Comparison of ENCODE assay signal across 8 cellular contexts in genomic region chr4:55866290-55866907, GRCh38. TPM values are rescaled to one million over a fixed set of nuclear protein-coding genes. Genes with fewer than 3 reads are reported as not detected.
DNase-seq lines count a peak whose midpoint lies in the region; ATAC-seq and TF ChIP-seq lines count a peak whose summit lies in the region.

No MANE protein-coding gene starts in this region.

- no peak overlapping the region for H3K4me3 Mint-ChIP-seq in T-helper 1 cell treated with Interleukin-12 subunit alpha and Interleukin-12 subunit beta and Interleukin-4 antibody, amounts not matched to agents 30 μg/mL and 1 μg/mL, for 36 hours

- WGBS in prostate gland = 69% methylated on average over 2 of the region's 2 CpGs

- no peaks in the 10 kb centered on the region for H3K27me3 ChIP-seq in prostate gland (replicated peaks; ENCODE audit: insufficient read depth)

- peaks cover 18% of the 10 kb centered on the region for H3K4me1 Mint-ChIP-seq in T-helper 1 cell treated with Interleukin-12 subunit alpha and Interleukin-12 subunit beta and Interleukin-4 antibody, amounts not matched to agents 30 μg/mL and 1 μg/mL, for 36 hours (ENCODE audit: low read depth)

- H3K4me3 ChIP-seq in AG10803 (ENCODE audit: low read length) = no peak overlapping the region
- H3K4me3 ChIP-seq in fibroblast of villous mesenchyme (ENCODE audit: low read depth, low read length) = no peak overlapping the region
- H3K4me3 ChIP-seq in skin epidermis = no peak overlapping the region
- no peak overlapping the region for H3K4me3 ChIP-seq in prostate gland

- TF ChIP-seq CTCF in AG10803 (conservative IDR thresholded peaks at IDR 0.05; ENCODE audit: low read length) (no peak), fibroblast of villous mesenchyme (IDR thresholded peaks at IDR 0.05; ENCODE audit: insufficient read depth, low read depth, low read length) (no peak), prostate gland (IDR thresholded peaks at IDR 0.05) (no peak)

- ATAC-seq in GM19035 (IDR thresholded peaks at IDR 0.05; ENCODE audit: unreplicated experiment) = peak; percentile 87
- peak; percentile 78 for ATAC-seq in HG03280 (IDR thresholded peaks at IDR 0.05; ENCODE audit: unreplicated experiment)

- no peaks in the 10 kb centered on the region for H3K36me3 ChIP-seq in prostate gland

- peak overlapping the region in 12 of 21 experiments; percentile 4 to 81 (median 54) for H3K27ac ChIP-seq in skin epidermis
- H3K27ac ChIP-seq in prostate gland = no peak overlapping the region

- no peaks in the 10 kb centered on the region for H3K9me3 ChIP-seq in prostate gland

- intact Hi-C loops in prostate gland (cut with DNase I) = no loop called here

- H3K4me1 ChIP-seq in prostate gland (replicated peaks) = no peaks in the 10 kb centered on the region

- H3K9me3 Mint-ChIP-seq in T-helper 1 cell treated with Interleukin-12 subunit alpha and Interleukin-12 subunit beta and Interleukin-4 antibody, amounts not matched to agents 30 μg/mL and 1 μg/mL, for 36 hours = no peaks in the 10 kb centered on the region

- DNase-seq in AG10803 (ENCODE audit: low read depth) (peak; percentile 93), fibroblast of villous mesenchyme (ENCODE audit: low read depth) (peak; percentile 96), prostate gland (ENCODE audit: low spot score) (no peak)
- DNase-seq in activated CD4-positive, CD25-positive, alpha-beta regulatory T cell treated with anti-CD3 and anti-CD28 coated beads, Interleukin-2, amount 50 U/mL, for 72 hours = no peak

- H3K27ac Mint-ChIP-seq in T-helper 1 cell treated with Interleukin-12 subunit alpha and Interleukin-12 subunit beta and Interleukin-4 antibody, amounts not matched to agents 30 μg/mL and 1 μg/mL, for 36 hours = peak overlapping the region; percentile 41

- no peak for TF ChIP-seq POLR2A in prostate gland (IDR thresholded peaks at IDR 0.05)

- no peaks in the 10 kb centered on the region for H3K27me3 Mint-ChIP-seq in T-helper 1 cell treated with Interleukin-12 subunit alpha and Interleukin-12 subunit beta and Interleukin-4 antibody, amounts not matched to agents 30 μg/mL and 1 μg/mL, for 36 hours (ENCODE audit: low read depth)

- peaks cover 30% of the 10 kb centered on the region for H3K36me3 Mint-ChIP-seq in T-helper 1 cell treated with Interleukin-12 subunit alpha and Interleukin-12 subunit beta and Interleukin-4 antibody, amounts not matched to agents 30 μg/mL and 1 μg/mL, for 36 hours (ENCODE audit: low read depth)

RNA-seq across cellular contexts. Expression of gene EXOC1, which starts 13.0 kb away (rescaled TPM):
- total RNA-seq in fibroblast of villous mesenchyme (46.2 and 50.3 TPM in 2 replicates), prostate gland (10 to 100 TPM; 24.8 to 39.4 TPM)

RNA-seq across cellular contexts. Expression of gene EXOC1L, which starts 46.8 kb away (rescaled TPM):
- total RNA-seq in fibroblast of villous mesenchyme = not detected in 2 replicates
- total RNA-seq in prostate gland = not detected

Comparison
In these comparisons a context has a peak if more than half of its experiments do, and no peak if none do; other contexts are left out.
1. DNase-seq: peak in AG10803 (single experiment) and fibroblast of villous mesenchyme (single experiment); none in prostate gland (single experiment) and activated CD4-positive, CD25-positive, alpha-beta regulatory T cell treated with anti-CD3 and anti-CD28 coated beads, Interleukin-2, amount 50 U/mL, for 72 hours (single experiment).
2. H3K27ac ChIP-seq: peak in skin epidermis (12 of 21); none in prostate gland (0 of 2).